Comparison of ENCODE assay signal across 8 cellular contexts in the genomic region with DNA sequence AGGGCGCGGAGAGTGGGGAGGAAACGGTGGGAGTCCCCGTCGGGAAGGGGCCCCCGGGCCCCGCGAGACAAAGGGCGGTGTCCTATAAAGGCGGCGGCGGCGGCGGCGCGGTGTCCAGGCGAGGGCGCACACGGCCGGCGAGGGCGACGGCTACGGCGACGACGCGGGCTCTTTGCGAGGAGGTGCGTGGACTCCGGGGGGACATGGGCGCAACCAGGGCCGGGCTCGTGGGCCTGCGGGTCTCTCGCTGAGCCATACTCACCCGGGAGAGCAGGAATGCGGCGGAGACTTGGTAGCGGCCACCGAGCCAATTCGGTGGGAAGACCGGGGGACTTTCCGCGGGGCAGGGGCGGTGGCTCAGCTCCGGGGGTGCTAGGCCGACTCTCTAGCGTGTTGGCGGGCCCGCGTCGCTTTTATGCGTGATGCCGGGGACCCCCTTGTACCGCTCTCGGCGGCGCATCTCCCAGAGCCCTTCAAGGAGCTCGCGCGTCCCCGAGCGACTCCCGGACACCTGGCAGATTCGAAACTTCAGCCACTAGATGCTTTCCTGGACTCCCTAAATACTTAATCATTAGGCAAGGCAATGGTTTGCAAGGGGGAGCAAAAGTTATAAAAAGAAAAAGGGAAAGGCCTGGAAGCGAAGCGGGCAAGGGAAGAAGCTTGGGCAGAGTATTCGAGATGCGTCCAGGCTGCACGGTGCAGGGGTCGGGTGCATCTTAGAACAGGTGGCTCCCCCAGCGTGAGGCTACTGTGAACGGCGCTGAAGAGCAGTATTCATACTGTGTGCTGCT. TPM values are rescaled to one million over a fixed set of nuclear protein-coding genes. Genes with fewer than 3 reads are reported as not detected.
DNase-seq lines count a peak whose midpoint lies in the region; ATAC-seq and TF ChIP-seq lines count a peak whose summit lies in the region.

No MANE protein-coding gene starts in this region.

- in situ Hi-C loops in Panc1 (cut with HindIII; ENCODE audit: low pct_unique_long_range_greater_than_20kb, low sequenced_read_pairs): no loop called here

- CTCF ChIA-PET in Panc1 (lab: Charles Lee): no interaction called here

- H3K9me3 ChIP-seq in Panc1 (ENCODE audit: control insufficient read depth, insufficient read depth, low read depth, low read length) (no peaks in the 10 kb centered on the region), upper lobe of right lung (no peaks in the 10 kb centered on the region)

- H3K27me3 ChIP-seq in Panc1 (ENCODE audit: control insufficient read depth, insufficient read depth, low read length): 0 out of 2 replicates have a peak, but pooled peaks cover 2% of the 10 kb centered on the region
- peaks cover 0 to 33% (median 6%) of the 10 kb centered on the region in 45 donors for H3K27me3 ChIP-seq in dorsolateral prefrontal cortex
- H3K27me3 ChIP-seq in upper lobe of right lung: peaks cover 23% of the 10 kb centered on the region

- peak; percentile 72 for TF ChIP-seq CTCF in Panc1 (IDR thresholded peaks at IDR 0.05)
- peak in 48 of 56 donors; percentile 13 to 64 (median 36) for TF ChIP-seq CTCF in dorsolateral prefrontal cortex (IDR thresholded peaks at IDR 0.05 in 54 of 56, conservative IDR thresholded peaks at IDR 0.05 in 2 of 56; ENCODE audit: low read depth in 1 of 56, partially characterized antibody in 56 of 56)
- no peak for TF ChIP-seq CTCF in upper lobe of right lung (IDR thresholded peaks at IDR 0.05)

- intact Hi-C loops in Panc1 (cut with micrococcal nuclease; ENCODE audit: unreplicated experiment): no loop called here
- intact Hi-C loops in dorsolateral prefrontal cortex (cut with DNase I): loop anchor here in 1 of 2 donors (5.0 kb wide), 1 partner anchor 61 kb away; no protein-coding TSS in a partner anchor
- intact Hi-C loops in upper lobe of right lung (cut with DNase I): no loop called here

- DNase-seq in stimulated activated CD4-positive, alpha-beta T cell treated with anti-CD3 and anti-CD28 coated beads, Interleukin-4, amount 100 ng/mL, for 1 hour: peak; percentile 11
- DNase-seq in stimulated activated CD4-positive, alpha-beta T cell treated with anti-CD3 and anti-CD28 coated beads, Interleukin-1b, Interleukin-23, amount 100 ng/mL, for 48 hours: no peak
- DNase-seq in Panc1 (ENCODE audit: low read depth, low spot score) (no peak), dorsolateral prefrontal cortex (peak in 3 of 10 donors; percentile 7 to 50 (median 16)), medulla oblongata (ENCODE audit: extremely low spot score) (peak; percentile 7), upper lobe of right lung (no peak)
- DNase-seq in stimulated activated CD4-positive, alpha-beta T cell treated with anti-CD3 and anti-CD28 coated beads, Interleukin-4, amount 100 ng/mL, for 24 hours: no peak

- H3K36me3 ChIP-seq in Panc1 (ENCODE audit: control insufficient read depth, insufficient read depth, low read length): no peaks in the 10 kb centered on the region
- no peaks in the 10 kb centered on the region for H3K36me3 ChIP-seq in upper lobe of right lung

- POLR2A ChIA-PET in Panc1 (lab: Charles Lee): no interaction called here

- no TSS peak for BruUV-seq in Panc1 (replicated peaks; lab: Mats Ljungman, UMichigan)

- no peaks in the 10 kb centered on the region for H3K4me1 ChIP-seq in Panc1 (ENCODE audit: control insufficient read depth, insufficient read depth, low read length)
- H3K4me1 ChIP-seq in upper lobe of right lung: peaks cover 10% of the 10 kb centered on the region

- H3K4me3 ChIP-seq in Panc1 (ENCODE audit: low read depth in 2 of 2, low read length in 2 of 2) (peak overlapping the region; percentile 41 to 47), dorsolateral prefrontal cortex (peak overlapping the region; percentile 18 to 83 (median 70)), upper lobe of right lung (peak overlapping the region; percentile 42)

- H3K27ac ChIP-seq in Panc1 (ENCODE audit: low read length): no peak overlapping the region
- H3K27ac ChIP-seq in dorsolateral prefrontal cortex: no peak overlapping the region
- H3K27ac ChIP-seq in upper lobe of right lung: no peak overlapping the region

- peak; percentile 64 for ATAC-seq in HG02943 (IDR thresholded peaks at IDR 0.05; ENCODE audit: low read depth, unreplicated experiment)
- ATAC-seq in Panc1: peak; percentile 89
- peak; percentile 62 for ATAC-seq in upper lobe of right lung

RNA-seq across cellular contexts. Expression of a gene that starts 5.9 kb away (rescaled TPM):
- total RNA-seq in Panc1 (2021; ENCODE audit: unreplicated experiment) (not detected), dorsolateral prefrontal cortex (1 to 10 TPM in 27 of 120 experiments, under 1 TPM in 18, not detected in 75; 0.64 to 2.3 (median 1.1) TPM), upper lobe of right lung (not detected)
- not detected for polyA plus RNA-seq in Panc1 (2012; ENCODE audit: insufficient read length)

RNA-seq across cellular contexts. Expression of a gene that starts 38.0 kb away (rescaled TPM):
- total RNA-seq in Panc1 (2021; ENCODE audit: unreplicated experiment) (30.6 TPM), dorsolateral prefrontal cortex (10 to 100 TPM in 109 of 120 experiments, 1 to 10 TPM in 11; 8.0 to 29.9 (median 15.7) TPM), upper lobe of right lung (15.9 TPM)
- polyA plus RNA-seq in Panc1 (2012; ENCODE audit: insufficient read length): 19.0 TPM

Comparison
In these comparisons a context has a peak if more than half of its experiments do, and no peak if none do; other contexts are left out.
1. DNase-seq: peak in stimulated activated CD4-positive, alpha-beta T cell treated with anti-CD3 and anti-CD28 coated beads, Interleukin-4, amount 100 ng/mL, for 1 hour (single experiment) and medulla oblongata (single experiment); none in stimulated activated CD4-positive, alpha-beta T cell treated with anti-CD3 and anti-CD28 coated beads, Interleukin-1b, Interleukin-23, amount 100 ng/mL, for 48 hours (single experiment), Panc1 (single experiment), upper lobe of right lung (single experiment) and stimulated activated CD4-positive, alpha-beta T cell treated with anti-CD3 and anti-CD28 coated beads, Interleukin-4, amount 100 ng/mL, for 24 hours (single experiment).
2. Peak in every context shown above with its lines, with median percentiles within 50 percentile points of each other: ATAC-seq and H3K4me3 ChIP-seq.